ENCODE assay signal across 27 cellular contexts in genomic region chr17:71546369-71546864, GRCh38.
"Had no signal": no experiment of that assay in that cellular context is flagged by ENCODE, and none has a peak within 500 bp of the region (broad histone marks: within the 10 kb centered on the region; RNA-seq: fewer than 3 reads in every experiment).

No MANE protein-coding gene starts in this region.

- H3K4me1 Mint-ChIP-seq: endodermal cell, naive B cell had no signal

- H3K4me1 ChIP-seq: colonic mucosa, esophagus squamous epithelium, gastrocnemius medialis, heart right ventricle, left lung, lower lobe of right lung had no signal

- H3K36me3 Mint-ChIP-seq: mesothelial cell of epicardium, naive B cell had no signal

- DNase-seq: colonic mucosa; cortex of kidney; effector CD8-positive, alpha-beta T cell; effector memory CD8-positive, alpha-beta T cell; endodermal cell; erythroblast; esophagus squamous epithelium; foreskin fibroblast; foreskin melanocyte; gastrocnemius medialis; glutamatergic neuron; head of caudate nucleus; heart right ventricle; hippocampal formation; left cardiac atrium; left lung; left ventricle myocardium superior; lower lobe of right lung; mesenchymal stem cell; mucosa of descending colon; naive B cell had no signal

- H3K27ac ChIP-seq: colonic mucosa, epithelial cell of prostate, esophagus squamous epithelium, gastrocnemius medialis, heart right ventricle, left lung, lower lobe of right lung had no signal

- H3K27me3 Mint-ChIP-seq: dendritic cell treated with granulocyte-macrophage colony-stimulating factor and Interleukin-4, amounts not matched to agents 40 ng/mL and 50 ng/mL, for 4 days; effector memory CD8-positive, alpha-beta T cell; naive B cell had no signal

- ATAC-seq: effector memory CD8-positive, alpha-beta T cell; esophagus mucosa; gastrocnemius medialis; heart right ventricle; left cardiac atrium; left lung; left ventricle myocardium superior; lower lobe of right lung; mucosa of descending colon had no signal

- H3K9me3 ChIP-seq: colonic mucosa, esophagus squamous epithelium, gastrocnemius medialis, heart right ventricle, left lung, lower lobe of right lung, mucosa of descending colon had no signal

- H3K27me3 ChIP-seq: colonic mucosa, esophagus squamous epithelium, gastrocnemius medialis, left lung had no signal

- H3K9me3 Mint-ChIP-seq: endodermal cell, mesothelial cell of epicardium had no signal

- H3K4me3 ChIP-seq: colonic mucosa, esophagus squamous epithelium, gastrocnemius medialis, heart right ventricle, left lung, lower lobe of right lung, mucosa of descending colon had no signal

- H3K36me3 ChIP-seq: colonic mucosa, esophagus squamous epithelium, gastrocnemius medialis, heart right ventricle, left lung, lower lobe of right lung had no signal

- H3K27ac Mint-ChIP-seq: dendritic cell treated with granulocyte-macrophage colony-stimulating factor and Interleukin-4, amounts not matched to agents 40 ng/mL and 50 ng/mL, for 4 days; effector memory CD8-positive, alpha-beta T cell; endodermal cell; mesothelial cell of epicardium; naive B cell had no signal

- FAIRE-seq: endometrium, islet of Langerhans had no signal

- H3K4me3 Mint-ChIP-seq: dendritic cell treated with granulocyte-macrophage colony-stimulating factor and Interleukin-4, amounts not matched to agents 40 ng/mL and 50 ng/mL, for 4 days; effector memory CD8-positive, alpha-beta T cell; endodermal cell; mesothelial cell of epicardium; naive B cell had no signal
